8 cellular contexts compared by ENCODE assay signal in the genomic region with DNA sequence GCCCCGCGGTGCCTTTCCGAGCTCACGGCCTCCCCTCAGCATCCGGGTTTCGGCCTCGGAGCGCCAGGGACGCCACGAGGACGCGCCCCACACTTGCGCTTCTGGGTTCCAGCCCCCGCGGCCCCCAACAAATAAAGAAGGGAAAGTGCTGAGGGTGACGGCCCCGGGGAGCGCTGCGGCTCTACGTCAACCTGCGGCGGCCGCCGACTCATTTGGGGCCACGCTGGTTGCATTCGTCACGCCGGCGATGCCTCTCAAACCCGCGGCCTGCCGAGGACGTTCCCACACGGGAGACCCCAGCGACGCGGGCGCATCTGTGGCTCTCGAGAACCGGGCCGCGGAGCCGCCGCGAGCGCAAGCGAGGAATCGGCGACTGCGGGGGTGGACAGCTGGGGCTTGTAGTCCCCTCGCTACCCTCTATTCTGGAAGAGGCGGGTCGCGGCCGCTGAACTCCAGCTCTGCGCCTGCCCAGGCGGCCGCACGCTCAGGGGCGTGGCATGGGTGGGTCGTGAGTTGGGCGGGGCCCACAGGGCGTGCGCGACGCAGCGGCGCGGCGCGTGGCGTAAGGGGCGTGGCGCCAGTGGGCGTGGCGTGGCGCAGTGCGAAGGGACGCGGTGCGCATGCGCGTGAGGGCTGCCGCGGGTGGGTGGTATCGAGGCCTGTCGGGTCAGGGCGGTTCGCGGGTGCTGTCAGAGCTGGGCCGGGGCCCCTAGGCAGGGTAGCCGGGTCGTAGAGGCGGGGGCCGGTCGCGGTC. TPM values are rescaled to one million over a fixed set of nuclear protein-coding genes. Genes with fewer than 3 reads are reported as not detected.
DNase-seq lines count a peak whose midpoint lies in the region; ATAC-seq, FAIRE-seq and TF ChIP-seq lines count a peak whose summit lies in the region.

AMZ2 (plus strand) TSS at position 599 of the 754 bp plus-strand sequence. CDS start 2,145 bp downstream, outside the sequence.

- peak within 1 kb of the TSS; percentile 73 for H2BK5ac ChIP-seq in IMR-90 (ENCODE audit: low read depth, low read length, poor library complexity, severe bottlenecking)

- peak within 1 kb of the TSS; percentile 98 for H3K14ac ChIP-seq in IMR-90 (replicated peaks; ENCODE audit: low read depth, low read length)

- H3K4ac ChIP-seq in IMR-90 (ENCODE audit: low read depth, low read length), result peak within 1 kb of the TSS; percentile 93

- H3K18ac ChIP-seq in IMR-90 (ENCODE audit: low read depth, low read length), result peak within 1 kb of the TSS; percentile 25

- H2BK120ac ChIP-seq in IMR-90 (ENCODE audit: low read depth, low read length), result peak within 1 kb of the TSS; percentile 20; the same call in 1 of the 2 replicates

- DNase-seq in DMS 273 (lab: John Stamatoyannopoulos, UW; ENCODE audit: unreplicated experiment), result peak; percentile 97
- peak; percentile 91 for DNase-seq in IMR-90
- DNase-seq in OCI-LY7 (ENCODE audit: low spot score), result peak; percentile 97
- DNase-seq in activated T-cell treated with anti-CD3 and anti-CD28 coated beads for 1 hour (ENCODE audit: low read depth), result peak; percentile 98
- DNase-seq in endothelial cell of umbilical vein (ENCODE audit: low read depth, low spot score), result peak; percentile 96
- DNase-seq in midbrain (lab: John Stamatoyannopoulos, UW), result peak; percentile 96
- peak; percentile 95 to 96 for DNase-seq in stimulated activated CD8-positive, alpha-beta memory T cell treated with anti-CD3 and anti-CD28 coated beads, Interleukin-2, amount 100 ng/mL, for 1 hour (ENCODE audit: low read depth in 2 of 2)

- 1% methylated on average over 31 of the region's 97 CpGs; no CpG with 5 or more reads in 1 of the 2 experiments for WGBS in IMR-90 (ENCODE audit: extremely low coverage in 2 of 2, insufficient read length in 1 of 2), 2 experiments

- H2AFZ ChIP-seq in IMR-90 (replicated peaks; ENCODE audit: low read length, poor library complexity) (peak within 1 kb of the TSS; percentile 99), OCI-LY7 (ENCODE audit: low read length) (no peak within 1 kb of the TSS), endothelial cell of umbilical vein (ENCODE audit: low read depth, low read length) (peak within 1 kb of the TSS; percentile 53)

- no TSS peak for BruUV-seq in IMR-90 (replicated peaks; lab: Mats Ljungman, UMichigan)
- no TSS peak for BruUV-seq in OCI-LY7 (replicated peaks; lab: Mats Ljungman, UMichigan)
- no TSS peak for BruUV-seq in endothelial cell of umbilical vein (replicated peaks; lab: Mats Ljungman, UMichigan)

- H3K36me3 ChIP-seq in IMR-90 (ENCODE audit: control insufficient read depth, insufficient read depth, low read length) (peaks cover 3% of the 10 kb centered on the region; the same call in 1 of the 2 replicates), OCI-LY7 (ENCODE audit: insufficient read depth, low read length) (peaks cover 37% of the 10 kb centered on the region), endothelial cell of umbilical vein (ENCODE audit: control insufficient read depth in 2 of 2, extremely low read depth in 1 of 2, insufficient read depth in 2 of 2, low read length in 2 of 2) (peaks cover 0 to 2% of the 10 kb centered on the region in 2 experiments)

- H3K4me2 ChIP-seq in IMR-90 (ENCODE audit: low read depth, low read length), result peak within 1 kb of the TSS; percentile 92
- peak within 1 kb of the TSS; percentile 84 for H3K4me2 ChIP-seq in OCI-LY7 (ENCODE audit: low read length)
- H3K4me2 ChIP-seq in endothelial cell of umbilical vein (ENCODE audit: insufficient read depth, low read length), result peak within 1 kb of the TSS; percentile 70

- peak within 1 kb of the TSS; percentile 54 for H4K5ac ChIP-seq in IMR-90 (ENCODE audit: low read depth, low read length)

- H3K9me1 ChIP-seq in IMR-90 (ENCODE audit: insufficient read depth, low read length), result peaks cover 9% of the 10 kb centered on the region
- no peaks in the 10 kb centered on the region for H3K9me1 ChIP-seq in endothelial cell of umbilical vein (replicated peaks; ENCODE audit: control insufficient read depth, extremely low read depth, insufficient read depth, low read length)

- no peaks in the 10 kb centered on the region for H3K9me2 ChIP-seq in OCI-LY7 (ENCODE audit: insufficient read depth, low read length)

- H3K27me3 ChIP-seq in IMR-90 (ENCODE audit: control insufficient read depth, insufficient read depth, low read length) (no peaks in the 10 kb centered on the region), endothelial cell of umbilical vein (ENCODE audit: control insufficient read depth in 2 of 2, insufficient read depth in 2 of 2, low read length in 2 of 2) (no peaks in the 10 kb centered on the region)

- dilution Hi-C loops in IMR-90 (cut with HindIII; ENCODE audit: low sequenced_read_pairs, unreplicated experiment), result no loop called here
- dilution Hi-C loops in endothelial cell of umbilical vein (cut with MboI; ENCODE audit: extremely low pct_ligation_motif_present, low sequenced_read_pairs), result no loop called here

- H3K79me2 ChIP-seq in OCI-LY7 (ENCODE audit: insufficient read depth, low read depth, low read length) (peaks cover 85% of the 10 kb centered on the region), endothelial cell of umbilical vein (ENCODE audit: control insufficient read depth, insufficient read depth, low read length) (no peaks in the 10 kb centered on the region)

- peak within 1 kb of the TSS; percentile 93 for H3K9ac ChIP-seq in IMR-90 (ENCODE audit: low read depth, low read length)
- peak within 1 kb of the TSS; percentile 80 for H3K9ac ChIP-seq in endothelial cell of umbilical vein (replicated peaks; ENCODE audit: extremely low read depth, insufficient read depth, low read length)

- intact Hi-C loops in IMR-90 (cut with micrococcal nuclease) (loop anchor here (5.0 kb wide), 1 partner anchor 75 kb away; no protein-coding TSS in a partner anchor), OCI-LY7 (cut with micrococcal nuclease; ENCODE audit: unreplicated experiment) (loop anchor here (1.0 to 2.0 kb wide), 3 partner anchors 10 to 67 kb away; no protein-coding TSS in a partner anchor), endothelial cell of umbilical vein (cut with micrococcal nuclease) (loop anchor here (1.0 to 5.0 kb wide), 2 partner anchors 42 to 210 kb away; partner anchors contain the start of gene WIPI1)

- FAIRE-seq in endothelial cell of umbilical vein (lab: Jason Lieb, UNC), result peak; percentile 73

- H4K8ac ChIP-seq in IMR-90 (ENCODE audit: low read depth in 2 of 2, low read length in 2 of 2), result peak within 1 kb of the TSS; percentile 75 to 93

- no peak for TF ChIP-seq RAD21 in IMR-90 (IDR thresholded peaks at IDR 0.05; ENCODE audit: low read length)

- peak within 1 kb of the TSS; percentile 85 for H3K23ac ChIP-seq in IMR-90 (ENCODE audit: low read depth, low read length)

- no peak within 1 kb of the TSS; the same call in 2 of the 3 replicates for H2BK15ac ChIP-seq in IMR-90 (ENCODE audit: low read depth, low read length)

- H3K9me3 ChIP-seq in IMR-90 (ENCODE audit: control insufficient read depth, insufficient read depth, low read length) (no peaks in the 10 kb centered on the region), OCI-LY7 (ENCODE audit: low read length) (no peaks in the 10 kb centered on the region; the same call in 1 of the 2 replicates), endothelial cell of umbilical vein (replicated peaks; ENCODE audit: control insufficient read depth, insufficient read depth, low read length) (no peaks in the 10 kb centered on the region)

- H2BK20ac ChIP-seq in IMR-90 (ENCODE audit: low read depth, low read length), result no peak within 1 kb of the TSS

- peak within 1 kb of the TSS; percentile 93 for H2AK9ac ChIP-seq in IMR-90 (replicated peaks; ENCODE audit: low read depth, low read length, poor library complexity)

- in situ Hi-C loops in IMR-90 (cut with MboI; ENCODE audit: low sequenced_read_pairs), result no loop called here

- H4K91ac ChIP-seq in IMR-90 (ENCODE audit: insufficient read depth, low read depth, low read length), result peak within 1 kb of the TSS; percentile 81

- TF ChIP-seq CTCF in IMR-90 (conservative IDR thresholded peaks at IDR 0.05; ENCODE audit: low read depth, low read length) (no peak), OCI-LY7 (conservative IDR thresholded peaks at IDR 0.05; ENCODE audit: low read length) (no peak), endothelial cell of umbilical vein (IDR thresholded peaks at IDR 0.05; ENCODE audit: extremely low read depth in 1 of 2, insufficient read depth in 1 of 2, low read depth in 1 of 2, low read length in 2 of 2) (no peak)

- H3K79me1 ChIP-seq in IMR-90 (ENCODE audit: low read depth in 1 of 2, low read length in 2 of 2), result peaks cover 13 to 39% of the 10 kb centered on the region in 2 experiments; a peak in 3 of 4 replicates

- H4K20me1 ChIP-seq in IMR-90 (ENCODE audit: insufficient read depth, low read length) (no peaks in the 10 kb centered on the region), OCI-LY7 (ENCODE audit: insufficient read depth, low read length) (no peaks in the 10 kb centered on the region), endothelial cell of umbilical vein (replicated peaks; ENCODE audit: control insufficient read depth, extremely low read depth, insufficient read depth, low read length) (no peaks in the 10 kb centered on the region)

- POLR2A ChIA-PET in IMR-90 (lab: Charles Lee; ENCODE audit: unreplicated experiment), result interaction anchor here (0.5 to 0.6 kb wide), 2 partner anchors 127 to 334 kb away, joined by 4 to 5 read pairs; no protein-coding TSS in a partner anchor
- POLR2A ChIA-PET in OCI-LY7 (lab: Charles Lee), result interaction anchor here (0.6 to 7.3 kb wide), 25 partner anchors 8 to 250 kb away, joined by 3 to 69 read pairs (median 5); partner anchors contain the start of genes SLC16A6 and WIPI1
- POLR2A ChIA-PET in endothelial cell of umbilical vein (lab: Charles Lee), result interaction anchor here (1.2 kb wide), 1 partner anchor 210 kb away, joined by 12 read pairs; the partner anchor contains the start of gene WIPI1

- H3K27ac ChIP-seq in IMR-90 (ENCODE audit: insufficient read depth, low read length) (peak within 1 kb of the TSS; percentile 86), OCI-LY7 (ENCODE audit: low read depth, low read length, poor library complexity, severe bottlenecking) (peak within 1 kb of the TSS; percentile 90), endothelial cell of umbilical vein (ENCODE audit: insufficient read depth, low read depth, low read length) (peak within 1 kb of the TSS; percentile 54)

- H3K56ac ChIP-seq in IMR-90 (ENCODE audit: extremely low read depth, insufficient read depth, low read length), result peak within 1 kb of the TSS; percentile 70

- ATAC-seq in GM21529 (IDR thresholded peaks at IDR 0.05; ENCODE audit: unreplicated experiment) (peak; percentile 86), IMR-90 (ENCODE audit: low read depth) (peak; percentile 98)

- peak within 1 kb of the TSS; percentile 94 for H2AK5ac ChIP-seq in IMR-90 (ENCODE audit: low read depth, low read length)

- CTCF ChIA-PET in IMR-90 (lab: Yijun Ruan, JAX), result interaction anchor here (0.8 kb wide), 1 partner anchor 151 kb away, joined by 3 read pairs; no protein-coding TSS in a partner anchor
- CTCF ChIA-PET in OCI-LY7 (lab: Charles Lee; ENCODE audit: unreplicated experiment), result interaction anchor here (0.6 to 2.0 kb wide), 3 partner anchors 10 to 28 kb away, joined by 3 to 9 read pairs (median 5); no protein-coding TSS in a partner anchor
- CTCF ChIA-PET in endothelial cell of umbilical vein (lab: Charles Lee), result interaction anchor here (0.6 to 2.5 kb wide), 15 partner anchors 8 to 213 kb away, joined by 3 to 12 read pairs (median 5); partner anchors contain the start of gene WIPI1

- H3K4me3 ChIP-seq in IMR-90 (ENCODE audit: insufficient read depth, low read depth, low read length) (peak within 1 kb of the TSS; percentile 78), OCI-LY7 (ENCODE audit: low read depth, low read length, poor library complexity, severe bottlenecking) (peak within 1 kb of the TSS; percentile 80), endothelial cell of umbilical vein (replicated peaks in 1 of 3; ENCODE audit: insufficient read depth in 1 of 3, low read depth in 1 of 3, low read length in 3 of 3) (peak within 1 kb of the TSS; percentile 41 to 63 (median 51))

- H3K4me1 ChIP-seq in IMR-90 (ENCODE audit: control insufficient read depth, insufficient read depth, low read length) (no peaks in the 10 kb centered on the region), OCI-LY7 (ENCODE audit: insufficient read depth, low read length, poor library complexity, severe bottlenecking) (peaks cover 86% of the 10 kb centered on the region), endothelial cell of umbilical vein (ENCODE audit: control insufficient read depth, extremely low read depth, insufficient read depth, low read length) (peaks cover 8% of the 10 kb centered on the region)

- TF ChIP-seq POLR2A in IMR-90 (IDR thresholded peaks at IDR 0.05; ENCODE audit: low read depth, low read length) (peak; percentile 81), endothelial cell of umbilical vein (IDR thresholded peaks at IDR 0.05; ENCODE audit: low read depth, low read length) (peak; percentile 89)

RNA-seq across cellular contexts. Expression of gene AMZ2, which starts in this region (rescaled TPM):
- 90.2 and 100.0 TPM in 2 replicates for total RNA-seq in IMR-90 (2012; rRNA removed)
- 64.6 and 65.4 TPM in 2 replicates for polyA plus RNA-seq in IMR-90 (2012; rRNA removed)
- 27.6 and 52.7 TPM in 2 replicates for polyA plus RNA-seq in IMR-90 (2012; cell fraction: cytosol; rRNA removed)
- 24.3 and 90.0 TPM in 2 replicates for polyA plus RNA-seq in IMR-90 (2012; cell fraction: nucleus; rRNA removed; ENCODE audit: low replicate concordance)
- total RNA-seq in OCI-LY7 (2014; rRNA removed; shearing (Covaris generic)), result 105 and 117 TPM in 2 replicates
- 248 and 285 TPM in 2 replicates for total RNA-seq in OCI-LY7 (2022)
- 53.7 and 57.3 TPM in 2 replicates for total RNA-seq in endothelial cell of umbilical vein
- 37.0 and 46.7 TPM in 2 replicates for polyA plus RNA-seq in endothelial cell of umbilical vein
- 51.2 and 52.4 TPM in 2 replicates for polyA plus RNA-seq in endothelial cell of umbilical vein (2011; cell fraction: cytosol; rRNA removed)
- polyA plus RNA-seq in endothelial cell of umbilical vein (2011; cell fraction: nucleus; rRNA removed), result 52.2 and 59.6 TPM in 2 replicates
- polyA plus RNA-seq in endothelial cell of umbilical vein (2012), result 78.2 and 107 TPM in 2 replicates
- 24.3 and 25.3 TPM in 2 replicates for polyA minus RNA-seq in endothelial cell of umbilical vein
- 18.4 TPM for polyA minus RNA-seq in endothelial cell of umbilical vein (2011; cell fraction: cytosol; rRNA and poly(A)+ RNA removed)
- polyA minus RNA-seq in endothelial cell of umbilical vein (2011; cell fraction: nucleus; rRNA and poly(A)+ RNA removed), result 20.9 and 22.9 TPM in 2 replicates

Comparison
In these comparisons a context has a peak if more than half of its experiments do, and no peak if none do; other contexts are left out.
1. Peak in every context shown above with its lines: DNase-seq, ATAC-seq, H3K4me3 ChIP-seq and H3K27ac ChIP-seq.